Comparison of ENCODE assay signal across 13 cellular contexts in genomic region chr18:23226386-23226785, GRCh38.
A peak's percentile ranks its signal among the peaks of the same experiment; 100 is the strongest.
DNase-seq lines count a peak whose midpoint lies in the region; ATAC-seq and TF ChIP-seq lines count a peak whose summit lies in the region.
"Had no signal": no experiment of that assay in that cellular context is flagged by ENCODE, and none has a peak within 500 bp of the region (broad histone marks: within the 10 kb centered on the region; RNA-seq: fewer than 3 reads in every experiment).

No MANE protein-coding gene starts in this region.

- peaks cover 10% of the 10 kb centered on the region; the same call in 1 of the 2 replicates for H3F3A ChIP-seq in OCI-LY1 (ENCODE audit: insufficient read depth, low read length)

- H3K27ac ChIP-seq in OCI-LY1 (ENCODE audit: low read depth, low read length, poor library complexity, severe bottlenecking): peak overlapping the region; percentile 97
- peak overlapping the region in 3 of 4 donors; percentile 63 to 82 (median 77) for H3K27ac ChIP-seq in esophagus squamous epithelium

- DNase-seq in AG10803 (ENCODE audit: low read depth): peak; percentile 59
- no peak for DNase-seq in esophagus squamous epithelium (lab: John Stamatoyannopoulos, UW)
- DNase-seq in osteocyte (ENCODE audit: extremely low spot score, unreplicated experiment): no peak
- DNase-seq in epidermal melanocyte (ENCODE audit: insufficient read length, low spot score): no peak
- no peak for DNase-seq in OCI-M1 (lab: John Stamatoyannopoulos, UW)
- DNase-seq in H7: no peak
- DNase-seq: BE2C; hippocampal formation; naive thymus-derived CD4-positive, alpha-beta T cell; NCI-H1436 treated with DMSO at 0.1 percent for 48 hours had no signal

- H3K4me1 Mint-ChIP-seq in osteocyte (ENCODE audit: unreplicated experiment): peaks cover 65% of the 10 kb centered on the region

- WGBS in esophagus squamous epithelium, 2 donors: 52 to 70% methylated on average over 3 of the region's 3 CpGs

- no peaks in the 10 kb centered on the region for H3K9me2 ChIP-seq in OCI-LY1 (ENCODE audit: low read depth, low read length)

- TF ChIP-seq CTCF in AG10803 (conservative IDR thresholded peaks at IDR 0.05; ENCODE audit: low read length) (no peak), OCI-LY1 (IDR thresholded peaks at IDR 0.05; ENCODE audit: low read length) (no peak), esophagus squamous epithelium (IDR thresholded peaks at IDR 0.05) (no peak), osteocyte (IDR thresholded peaks at IDR 0.05) (no peak)

- H3K9me3 Mint-ChIP-seq in osteocyte (ENCODE audit: unreplicated experiment): no peaks in the 10 kb centered on the region

- no peak for ATAC-seq in GM19455 (IDR thresholded peaks at IDR 0.05; ENCODE audit: unreplicated experiment)
- ATAC-seq: naive thymus-derived CD4-positive, alpha-beta T cell had no signal

- no peaks in the 10 kb centered on the region for H3K27me3 Mint-ChIP-seq in osteocyte (ENCODE audit: unreplicated experiment)
- H3K27me3 Mint-ChIP-seq: naive thymus-derived CD4-positive, alpha-beta T cell had no signal

- H3K4me1 ChIP-seq in OCI-LY1 (ENCODE audit: insufficient read depth, low read length, severe bottlenecking) (peaks cover 91% of the 10 kb centered on the region), esophagus squamous epithelium (peaks cover 19 to 74% (median 56%) of the 10 kb centered on the region in 3 donors)
- H3K4me1 ChIP-seq: BE2C had no signal

- no peaks in the 10 kb centered on the region for H3K27me3 ChIP-seq in OCI-LY1 (ENCODE audit: insufficient read depth, low read length)
- no peaks in the 10 kb centered on the region for H3K27me3 ChIP-seq in esophagus squamous epithelium
- no peaks in the 10 kb centered on the region for H3K27me3 ChIP-seq in H7 (ENCODE audit: control insufficient read depth, insufficient read depth, low read length)
- H3K27me3 ChIP-seq: BE2C had no signal

- peaks cover 14% of the 10 kb centered on the region for H3K36me3 Mint-ChIP-seq in osteocyte (ENCODE audit: unreplicated experiment)

- H4K20me1 ChIP-seq in OCI-LY1 (ENCODE audit: insufficient read depth, low read length): no peaks in the 10 kb centered on the region

- intact Hi-C loops in esophagus squamous epithelium (cut with DNase I): no loop called here

- no peak overlapping the region for H2AFZ ChIP-seq in OCI-LY1 (ENCODE audit: low read length)

- TF ChIP-seq POLR2A in esophagus squamous epithelium (IDR thresholded peaks at IDR 0.05): no peak

- H3K9ac ChIP-seq in OCI-LY1 (ENCODE audit: low read length): no peak overlapping the region

- no peak overlapping the region for H3K4me3 ChIP-seq in AG10803 (ENCODE audit: low read length)
- no peak overlapping the region for H3K4me3 ChIP-seq in OCI-LY1 (ENCODE audit: low read depth, low read length, poor library complexity, severe bottlenecking)
- no peak overlapping the region for H3K4me3 ChIP-seq in esophagus squamous epithelium
- no peak overlapping the region for H3K4me3 ChIP-seq in H7 (ENCODE audit: insufficient read depth, low read depth, low read length)

- no peaks in the 10 kb centered on the region for H3K79me2 ChIP-seq in OCI-LY1 (ENCODE audit: insufficient read depth, low read length)

- H3K36me3 ChIP-seq in OCI-LY1 (ENCODE audit: insufficient read depth, low read length) (no peaks in the 10 kb centered on the region), esophagus squamous epithelium (no peaks in the 10 kb centered on the region), H7 (replicated peaks; ENCODE audit: control insufficient read depth, insufficient read depth, low read length) (peaks cover 1% of the 10 kb centered on the region; the same call in 1 of the 2 replicates)
- H3K36me3 ChIP-seq: BE2C had no signal

- H3K9me3 ChIP-seq in OCI-LY1 (ENCODE audit: low read length) (no peaks in the 10 kb centered on the region), esophagus squamous epithelium (no peaks in the 10 kb centered on the region)
- H3K9me3 ChIP-seq: BE2C had no signal

- no peak overlapping the region for H3K4me3 Mint-ChIP-seq in osteocyte (ENCODE audit: unreplicated experiment)
- H3K4me3 Mint-ChIP-seq: activated T-helper 1 cell treated with anti-CD3 and anti-CD28 coated beads, Interleukin-12 subunit alpha, Interleukin-12 subunit beta, Interleukin-2, Interleukin-4 antibody, amounts not matched to agents 30 ng/mL and 10 ng/mL and 1 ng/mL, durations not matched to agents 14 hours and 24 hours and 36 hours; naive thymus-derived CD4-positive, alpha-beta T cell had no signal

- peak overlapping the region; percentile 1 for H3K27ac Mint-ChIP-seq in osteocyte (ENCODE audit: unreplicated experiment)
- H3K27ac Mint-ChIP-seq: activated T-helper 1 cell treated with anti-CD3 and anti-CD28 coated beads, Interleukin-12 subunit alpha, Interleukin-12 subunit beta, Interleukin-2, Interleukin-4 antibody, amounts not matched to agents 30 ng/mL and 10 ng/mL and 1 ng/mL, durations not matched to agents 14 hours and 24 hours and 36 hours had no signal

- no peak overlapping the region for H3K4me2 ChIP-seq in OCI-LY1 (ENCODE audit: low read length)
